ENCODE assay signal across 23 cellular contexts in genomic region chr6:164942271-164942670, GRCh38.
"Had no signal": no experiment of that assay in that cellular context is flagged by ENCODE, and none has a peak within 500 bp of the region (broad histone marks: within the 10 kb centered on the region; RNA-seq: fewer than 3 reads in every experiment).

No MANE protein-coding gene starts in this region.

- H3K4me3 ChIP-seq: colonic mucosa, coronary artery, dorsolateral prefrontal cortex, esophagus muscularis mucosa, esophagus squamous epithelium, gastrocnemius medialis, gastroesophageal sphincter, heart left ventricle, heart right ventricle had no signal

- H3K9me3 ChIP-seq: colonic mucosa, esophagus squamous epithelium, gastrocnemius medialis had no signal

- H3K27me3 ChIP-seq: colonic mucosa, dorsolateral prefrontal cortex, esophagus muscularis mucosa, esophagus squamous epithelium, foreskin keratinocyte, gastrocnemius medialis, gastroesophageal sphincter, heart left ventricle, heart right ventricle had no signal

- H3K27ac ChIP-seq: colonic mucosa, coronary artery, dorsolateral prefrontal cortex, epithelial cell of prostate, esophagus muscularis mucosa, esophagus squamous epithelium, foreskin keratinocyte, gastrocnemius medialis, gastroesophageal sphincter, heart left ventricle, heart right ventricle had no signal

- H3K36me3 ChIP-seq: colonic mucosa, esophagus muscularis mucosa, esophagus squamous epithelium, gastrocnemius medialis, gastroesophageal sphincter, heart left ventricle, heart right ventricle had no signal

- H3K4me1 ChIP-seq: colonic mucosa, esophagus muscularis mucosa, esophagus squamous epithelium, gastrocnemius medialis, gastroesophageal sphincter, heart left ventricle, heart right ventricle had no signal

- DNase-seq: colonic mucosa; cortex of kidney; dermis blood vessel endothelial cell; dorsolateral prefrontal cortex; effector CD4-positive, alpha-beta T cell; effector CD8-positive, alpha-beta T cell; effector memory CD4-positive, alpha-beta T cell; effector memory CD8-positive, alpha-beta T cell; endodermal cell; erythroblast; esophagus squamous epithelium; foreskin fibroblast; foreskin keratinocyte; foreskin melanocyte; gastrocnemius medialis; glutamatergic neuron; head of caudate nucleus; heart left ventricle; heart right ventricle had no signal
